In genomic region chr10:124388823-124389612, GRCh38 we compare ENCODE assay signal across 1 cellular context.
TF ChIP-seq lines count a peak whose summit lies in the region.

No MANE protein-coding gene starts in this region.

TF ChIP-seq in HepG2, 621 proteins besides CTCF, POLR2A, EP300 and RAD21 (continued from another document and continues in another):
- TF ChIP-seq ETV5 (CRISPR knock-in tag; IDR thresholded peaks at IDR 0.05; ENCODE audit: borderline replicate concordance) (peak; percentile 63), RFX3 (CRISPR knock-in tag; IDR thresholded peaks at IDR 0.05) (no peak), MEIS2 (CRISPR knock-in tag; IDR thresholded peaks at IDR 0.05) (no peak), SRSF9 (IDR thresholded peaks at IDR 0.05; ENCODE audit: borderline replicate concordance, insufficient read depth, low read depth, low read length, poor library complexity, severe bottlenecking) (no peak), ZBTB14 (CRISPR knock-in tag; IDR thresholded peaks at IDR 0.05) (peak; percentile 90), IRF1 (CRISPR knock-in tag; IDR thresholded peaks at IDR 0.05; ENCODE audit: low read depth) (no peak), ZNF143 (CRISPR knock-in tag; IDR thresholded peaks at IDR 0.05) (no peak), IKZF1 (IDR thresholded peaks at IDR 0.05) (no peak), IRX3 (CRISPR knock-in tag; IDR thresholded peaks at IDR 0.05; ENCODE audit: borderline replicate concordance, low read depth) (no peak), ZNF263 (CRISPR knock-in tag; IDR thresholded peaks at IDR 0.05) (no peak), RXRB (CRISPR knock-in tag; IDR thresholded peaks at IDR 0.05; ENCODE audit: borderline replicate concordance) (no peak), KIAA2018 (CRISPR knock-in tag; IDR thresholded peaks at IDR 0.05; ENCODE audit: borderline replicate concordance) (no peak), ZFP36 (IDR thresholded peaks at IDR 0.05; ENCODE audit: borderline replicate concordance, low read depth, low read length, partially characterized antibody) (no peak), ZNF382 (CRISPR knock-in tag; IDR thresholded peaks at IDR 0.05; ENCODE audit: borderline replicate concordance) (no peak), BCLAF1 (IDR thresholded peaks at IDR 0.05) (no peak), KMT2B (CRISPR knock-in tag; IDR thresholded peaks at IDR 0.05) (no peak), ARNT2 (CRISPR knock-in tag; IDR thresholded peaks at IDR 0.05; ENCODE audit: low read depth) (no peak), SP1 (IDR thresholded peaks at IDR 0.05) (no peak), SP1 (CRISPR knock-in tag; IDR thresholded peaks at IDR 0.05) (0 out of 2 replicates have a peak, but pooled peaks have one; percentile 51), HOXA9 (CRISPR knock-in tag; IDR thresholded peaks at IDR 0.05; ENCODE audit: borderline replicate concordance) (no peak), ZKSCAN1 (IDR thresholded peaks at IDR 0.05; ENCODE audit: low read length) (no peak), ZNF431 (CRISPR knock-in tag; IDR thresholded peaks at IDR 0.05; ENCODE audit: borderline replicate concordance, low read depth) (no peak), KDM5A (IDR thresholded peaks at IDR 0.05; ENCODE audit: borderline replicate concordance, low read length) (no peak), ZNF687 (CRISPR knock-in tag; IDR thresholded peaks at IDR 0.05) (peak; percentile 72), CREB3 (CRISPR knock-in tag; IDR thresholded peaks at IDR 0.05) (no peak), ZNF784 (CRISPR knock-in tag; IDR thresholded peaks at IDR 0.05; ENCODE audit: borderline replicate concordance) (peak; percentile 51; the same call in 1 of the 2 replicates), RFX5 (IDR thresholded peaks at IDR 0.05; ENCODE audit: low read depth, low read length) (no peak), STAT6 (CRISPR knock-in tag; IDR thresholded peaks at IDR 0.05; ENCODE audit: borderline replicate concordance) (no peak), PPARG (CRISPR knock-in tag; conservative IDR thresholded peaks at IDR 0.05) (no peak), JUNB (CRISPR knock-in tag; IDR thresholded peaks at IDR 0.05; ENCODE audit: borderline replicate concordance) (no peak), FOXK2 (IDR thresholded peaks at IDR 0.05) (no peak), NPAS2 (CRISPR knock-in tag; IDR thresholded peaks at IDR 0.05; ENCODE audit: borderline replicate concordance) (no peak), ZFP62 (CRISPR knock-in tag; IDR thresholded peaks at IDR 0.05) (no peak), ISL2 (CRISPR knock-in tag; IDR thresholded peaks at IDR 0.05) (no peak), ZNF749 (CRISPR knock-in tag; IDR thresholded peaks at IDR 0.05; ENCODE audit: borderline replicate concordance) (no peak), MIXL1 (CRISPR knock-in tag; IDR thresholded peaks at IDR 0.05) (no peak), TCF7L2 (IDR thresholded peaks at IDR 0.05; ENCODE audit: low read depth, low read length) (no peak), RELA (CRISPR knock-in tag; IDR thresholded peaks at IDR 0.05) (no peak)
